Comparison of ENCODE assay signal across 8 cellular contexts in genomic region chrX:49879656-49880277, GRCh38. TPM values are rescaled to one million over a fixed set of nuclear protein-coding genes. Genes with fewer than 3 reads are reported as not detected.
DNase-seq lines count a peak whose midpoint lies in the region; TF ChIP-seq lines count a peak whose summit lies in the region.

No MANE protein-coding gene starts in this region.

- WGBS in esophagus squamous epithelium, 2 donors, result 0 to 58% methylated on average over 2 to 25 of the region's 55 CpGs

- no peaks in the 10 kb centered on the region for H3K36me3 ChIP-seq in CD8-positive, alpha-beta memory T cell (ENCODE audit: insufficient read depth, low read length)
- H3K36me3 ChIP-seq in SK-N-MC (ENCODE audit: insufficient read depth, low read length), result no peaks in the 10 kb centered on the region
- no peaks in the 10 kb centered on the region for H3K36me3 ChIP-seq in esophagus squamous epithelium
- no peaks in the 10 kb centered on the region for H3K36me3 ChIP-seq in neural progenitor cell

- peak overlapping the region; percentile 9 for H3K27ac ChIP-seq in CD8-positive, alpha-beta memory T cell (ENCODE audit: low read depth, low read length)
- no peak overlapping the region for H3K27ac ChIP-seq in SK-N-MC
- peak overlapping the region; percentile 79 to 91 (median 88) for H3K27ac ChIP-seq in esophagus squamous epithelium
- H3K27ac ChIP-seq in neural progenitor cell, result no peak overlapping the region

- peak overlapping the region; percentile 54 to 92 (median 68) for H3K27ac Mint-ChIP-seq in CD8-positive, alpha-beta memory T cell
- H3K27ac Mint-ChIP-seq in neural progenitor cell, result peak overlapping the region; percentile 66

- no peaks in the 10 kb centered on the region for H3K9me3 Mint-ChIP-seq in CD8-positive, alpha-beta memory T cell
- peaks cover 11% of the 10 kb centered on the region for H3K9me3 Mint-ChIP-seq in neural progenitor cell

- no peaks in the 10 kb centered on the region for H3K27me3 ChIP-seq in CD8-positive, alpha-beta memory T cell (ENCODE audit: insufficient read depth, low read length, poor library complexity, severe bottlenecking)
- H3K27me3 ChIP-seq in esophagus squamous epithelium (no peaks in the 10 kb centered on the region), neural progenitor cell (no peaks in the 10 kb centered on the region)

- no peaks in the 10 kb centered on the region for H4K20me1 ChIP-seq in neural progenitor cell (ENCODE audit: low read depth)

- peak overlapping the region; percentile 77 to 90 (median 82) for H3K4me3 Mint-ChIP-seq in CD8-positive, alpha-beta memory T cell
- H3K4me3 Mint-ChIP-seq in neural progenitor cell, result peak overlapping the region; percentile 86

- peaks cover 9% of the 10 kb centered on the region for H3K79me2 ChIP-seq in neural progenitor cell (ENCODE audit: low read depth)

- peaks cover 0 to 2% of the 10 kb centered on the region in 2 donors for H3K27me3 Mint-ChIP-seq in CD8-positive, alpha-beta memory T cell
- peaks cover 2% of the 10 kb centered on the region for H3K27me3 Mint-ChIP-seq in neural progenitor cell (ENCODE audit: insufficient read depth, low read depth)

- peak in 1 of 5 donors; percentile 18 for DNase-seq in CD8-positive, alpha-beta memory T cell
- DNase-seq in HFF-Myc (ENCODE audit: extremely low read depth, low read depth) (no peak), SK-N-MC (ENCODE audit: low read depth, low spot score) (no peak), esophagus squamous epithelium (lab: John Stamatoyannopoulos, UW) (no peak), neural progenitor cell (ENCODE audit: low spot score) (no peak), NCI-H446 (lab: John Stamatoyannopoulos, UW) (no peak), pons (ENCODE audit: low spot score) (no peak)
- DNase-seq in activated CD4-positive, CD25-positive, alpha-beta regulatory T cell treated with anti-CD3 and anti-CD28 coated beads, Interleukin-2, amount 50 U/mL, for 72 hours, result no peak

- no peaks in the 10 kb centered on the region for H3K9me3 ChIP-seq in CD8-positive, alpha-beta memory T cell (ENCODE audit: low read length)
- H3K9me3 ChIP-seq in SK-N-MC (ENCODE audit: low read depth, low read length) (no peaks in the 10 kb centered on the region), esophagus squamous epithelium (no peaks in the 10 kb centered on the region), neural progenitor cell (ENCODE audit: low read depth) (no peaks in the 10 kb centered on the region)

- H3K36me3 Mint-ChIP-seq in CD8-positive, alpha-beta memory T cell, result peaks cover 0 to 3% (median 0%) of the 10 kb centered on the region in 3 donors
- H3K36me3 Mint-ChIP-seq in neural progenitor cell, result peaks cover 15% of the 10 kb centered on the region

- H3F3A ChIP-seq in neural progenitor cell (ENCODE audit: low read depth), result peaks cover 6% of the 10 kb centered on the region

- POLR2A ChIA-PET in CD8-positive, alpha-beta memory T cell (lab: Charles Lee), result interaction anchor here (1.0 kb wide), 1 partner anchor 43 kb away, joined by 3 read pairs; the partner anchor contains the start of gene CLCN5

- intact Hi-C loops in esophagus squamous epithelium (cut with DNase I), result no loop called here

- H3K4me1 ChIP-seq in CD8-positive, alpha-beta memory T cell (ENCODE audit: insufficient read depth, low read length), result peaks cover 18% of the 10 kb centered on the region
- H3K4me1 ChIP-seq in esophagus squamous epithelium (peaks cover 0 to 38% (median 0%) of the 10 kb centered on the region in 3 donors), neural progenitor cell (no peaks in the 10 kb centered on the region)

- peaks cover 19 to 48% (median 22%) of the 10 kb centered on the region in 3 donors for H3K4me1 Mint-ChIP-seq in CD8-positive, alpha-beta memory T cell
- H3K4me1 Mint-ChIP-seq in neural progenitor cell, result peaks cover 24% of the 10 kb centered on the region

- H3K9ac ChIP-seq in SK-N-MC (ENCODE audit: insufficient read length) (peak overlapping the region; percentile 59), neural progenitor cell (no peak overlapping the region)

- no peak for TF ChIP-seq POLR2A in esophagus squamous epithelium (IDR thresholded peaks at IDR 0.05)

- H2AFZ ChIP-seq in neural progenitor cell (replicated peaks), result no peak overlapping the region

- no peak for TF ChIP-seq CTCF in HFF-Myc (IDR thresholded peaks at IDR 0.05; ENCODE audit: low read depth, low read length, missing control alignments)
- TF ChIP-seq CTCF in esophagus squamous epithelium (IDR thresholded peaks at IDR 0.05), result no peak
- TF ChIP-seq CTCF in neural progenitor cell (IDR thresholded peaks at IDR 0.05), result no peak

- CTCF ChIA-PET in CD8-positive, alpha-beta memory T cell (lab: Charles Lee), result interaction anchor here (0.9 to 2.8 kb wide), 5 partner anchors 9 to 687 kb away, joined by 3 to 12 read pairs (median 3); partner anchors contain the start of gene CLCN5

- peak overlapping the region; percentile 60 for H3K4me3 ChIP-seq in CD8-positive, alpha-beta memory T cell (ENCODE audit: low read length)
- H3K4me3 ChIP-seq in HFF-Myc (replicated peaks; ENCODE audit: low read depth, low read length), result peak overlapping the region; percentile 47
- H3K4me3 ChIP-seq in SK-N-MC, result peak overlapping the region; percentile 81
- peak overlapping the region; percentile 50 to 72 (median 64) for H3K4me3 ChIP-seq in esophagus squamous epithelium
- H3K4me3 ChIP-seq in neural progenitor cell, result peak overlapping the region; percentile 60

- peak overlapping the region; percentile 77 for H3K4me2 ChIP-seq in neural progenitor cell

RNA-seq across cellular contexts. Expression of gene USP27X, which starts 0.5 kb away (rescaled TPM):
- total RNA-seq in CD8-positive, alpha-beta memory T cell, result 1 to 10 TPM; 1.7 TPM
- polyA plus RNA-seq in CD8-positive, alpha-beta memory T cell, result 0.69 TPM
- 1 to 10 TPM in 2 of 4 donors, under 1 TPM in 2; 0.57 to 2.7 (median 1.1) TPM for total RNA-seq in esophagus squamous epithelium
- total RNA-seq in neural progenitor cell (ENCODE audit: low replicate concordance), result 4.2 and 5.5 TPM in 2 replicates

RNA-seq across cellular contexts. Expression of gene CLCN5, which starts 42.6 kb away (rescaled TPM):
- total RNA-seq in CD8-positive, alpha-beta memory T cell, result 1 to 10 TPM; 3.0 to 4.0 TPM
- 0.63 TPM for polyA plus RNA-seq in CD8-positive, alpha-beta memory T cell
- total RNA-seq in esophagus squamous epithelium (1 to 10 TPM; 5.3 to 8.0 (median 7.2) TPM), neural progenitor cell (ENCODE audit: low replicate concordance) (8.7 and 11.4 TPM in 2 replicates)

RNA-seq across cellular contexts. Expression of gene PAGE4, which starts 50.7 kb away (rescaled TPM):
- total RNA-seq in CD8-positive, alpha-beta memory T cell, result not detected
- not detected for polyA plus RNA-seq in CD8-positive, alpha-beta memory T cell
- total RNA-seq in esophagus squamous epithelium, result not detected
- total RNA-seq in neural progenitor cell (ENCODE audit: low replicate concordance), result not detected in 2 replicates

Comparison
In these comparisons a context has a peak if more than half of its experiments do, and no peak if none do; other contexts are left out.
1. H3K27ac ChIP-seq: peak in CD8-positive, alpha-beta memory T cell (single experiment) and esophagus squamous epithelium (4 of 4); none in SK-N-MC (single experiment) and neural progenitor cell (single experiment).
2. Peak in every context shown above with its lines, with median percentiles within 50 percentile points of each other: H3K4me3 ChIP-seq.